Comparison of ENCODE assay signal across 25 cellular contexts in the genomic region with DNA sequence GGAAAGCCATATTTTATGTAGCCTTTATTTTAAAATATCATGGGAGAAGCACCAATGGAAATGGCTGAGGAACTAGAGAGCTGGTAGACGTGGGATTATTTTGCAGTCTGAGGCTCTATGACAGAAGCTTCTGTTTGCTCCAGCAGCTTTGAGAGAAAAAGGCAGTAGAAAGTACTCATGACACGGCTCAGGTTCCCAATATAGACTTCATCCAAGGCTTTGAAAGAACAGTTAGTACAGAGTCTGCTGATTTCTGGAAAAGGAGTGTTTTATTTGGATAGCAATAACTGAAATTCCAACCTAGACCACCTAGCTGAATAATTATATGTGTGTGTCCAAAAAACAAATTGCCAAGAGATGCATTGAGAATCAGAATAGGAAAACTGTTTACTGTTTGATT.
"Had no signal": no experiment of that assay in that cellular context is flagged by ENCODE, and none has a peak within 500 bp of the region (broad histone marks: within the 10 kb centered on the region; RNA-seq: fewer than 3 reads in every experiment).

No MANE protein-coding gene starts in this region.

- H3K27me3 ChIP-seq: body of pancreas, cardiac muscle cell, colonic mucosa, esophagus muscularis mucosa, foreskin keratinocyte, gastrocnemius medialis, heart left ventricle had no signal

- H3K27ac ChIP-seq: body of pancreas, cardiac muscle cell, colonic mucosa, esophagus muscularis mucosa, foreskin keratinocyte, gastrocnemius medialis had no signal

- ATAC-seq: activated T-cell treated with anti-CD3 and anti-CD28 coated beads, Interleukin-2, amount 50 U/mL, for 4 hours; activated T-helper 17 cell treated with anti-CD3 and anti-CD28 coated beads, Interleukin-2, amount 50 U/mL, for 72 hours; body of pancreas; foreskin keratinocyte; gastrocnemius medialis; heart left ventricle had no signal

- DNase-seq: activated CD4-positive, alpha-beta memory T cell treated with anti-CD3 and anti-CD28 coated beads, Interleukin-2, amount 10 ng/mL, durations not matched to agents 7 days and 5 days; activated CD4-positive, alpha-beta T cell treated with anti-CD3 and anti-CD28 coated beads for 1 hour; activated CD4-positive, alpha-beta T cell treated with anti-CD3 and anti-CD28 coated beads for 4 hours; activated CD4-positive, alpha-beta T cell treated with anti-CD3 and anti-CD28 coated beads, Interleukin-2, amount 10 ng/mL, durations not matched to agents 7 days and 5 days; activated CD4-positive, alpha-beta T cell treated with anti-CD3 and anti-CD28 coated beads, Interleukin-2, amount 50 U/mL, for 4 hours; activated effector memory CD4-positive, alpha-beta T cell treated with Interleukin-2 at 50 U/mL for 16 hours; activated gamma-delta T cell treated with Interleukin-2 at 50 U/mL for 16 hours; activated naive CD4-positive, alpha-beta T cell treated with anti-CD3 and anti-CD28 coated beads, Interleukin-2, amount 50 U/mL, for 16 hours; activated naive CD4-positive, alpha-beta T cell treated with Interleukin-2 at 50 U/mL for 16 hours; activated T-cell treated with anti-CD3 and anti-CD28 coated beads, Interleukin-2, amount 50 U/mL, for 4 hours; amniotic stem cell; body of pancreas; central memory CD4-positive, alpha-beta T cell; cerebellar nuclear complex; colonic mucosa; effector memory CD4-positive, alpha-beta T cell; endodermal cell; foreskin keratinocyte; gastrocnemius medialis; glutamatergic neuron; heart left ventricle; T-helper 2 cell had no signal

- H3K4me3 ChIP-seq: body of pancreas, cardiac muscle cell, colonic mucosa, esophagus muscularis mucosa, gastrocnemius medialis, heart left ventricle had no signal
